In genomic region chr7:73994761-73995160, GRCh38 we compare ENCODE assay signal across 1 cellular context.
TF ChIP-seq lines count a peak whose summit lies in the region.

No MANE protein-coding gene starts in this region.

TF ChIP-seq in GM23338, 12 proteins besides CTCF, POLR2A, EP300 and RAD21 (continued from another document):
- no peak for TF ChIP-seq ZNF462 (CRISPR knock-in tag; IDR thresholded peaks at IDR 0.05)
